Comparison of ENCODE assay signal across 16 cellular contexts in genomic region chr16:66703359-66704215, GRCh38. TPM values are rescaled to one million over a fixed set of nuclear protein-coding genes. Genes with fewer than 3 reads are reported as not detected.
A peak's percentile ranks its signal among the peaks of the same experiment; 100 is the strongest.
DNase-seq lines count a peak whose midpoint lies in the region; ATAC-seq and TF ChIP-seq lines count a peak whose summit lies in the region.
"Had no signal": no experiment of that assay in that cellular context is flagged by ENCODE, and none has a peak within 500 bp of the region (broad histone marks: within the 10 kb centered on the region; RNA-seq: fewer than 3 reads in every experiment).

No MANE protein-coding gene starts in this region.

- H3K4me1 ChIP-seq in tibial artery, result peaks cover 0 to 44% (median 24%) of the 10 kb centered on the region in 4 donors

- H3K27me3 ChIP-seq in tibial artery, result no peaks in the 10 kb centered on the region
- H3K27me3 ChIP-seq: SJSA1, suprapubic skin had no signal

- peak; percentile 25 for DNase-seq in NCI-H82 (lab: John Stamatoyannopoulos, UW)
- no peak for DNase-seq in NCI-H82 treated with DMSO at 0.1 percent for 48 hours (lab: John Stamatoyannopoulos, UW; ENCODE audit: unreplicated experiment)
- DNase-seq in amniotic epithelial cell (ENCODE audit: low read depth), result peak; percentile 42
- no peak for DNase-seq in left ventricle myocardium superior
- no peak for DNase-seq in tibial artery
- no peak for DNase-seq in kidney tubule cell (ENCODE audit: low spot score)
- DNase-seq in activated CD4-positive, alpha-beta T cell treated with anti-CD3 and anti-CD28 coated beads, Interleukin-2, amount 50 U/mL, for 1 hour, result no peak
- DNase-seq: activated T-cell treated with anti-CD3 and anti-CD28 coated beads, Interleukin-2, amount 50 U/mL, for 24 hours; Calu3; endodermal cell; H9; NCI-H1417 treated with DMSO at 0.1 percent for 48 hours; NCI-H774 had no signal

- ATAC-seq in left ventricle myocardium superior (peak; percentile 43), GM21447 (IDR thresholded peaks at IDR 0.05; ENCODE audit: unreplicated experiment) (no peak)

- no peaks in the 10 kb centered on the region for H3K36me3 ChIP-seq in tibial artery
- H3K36me3 ChIP-seq: SJSA1, suprapubic skin had no signal

- no peak overlapping the region for H3K4me3 ChIP-seq in tibial artery
- H3K4me3 ChIP-seq: SJSA1, suprapubic skin had no signal

- H3K9me3 ChIP-seq in tibial artery, result no peaks in the 10 kb centered on the region
- H3K9me3 ChIP-seq: SJSA1, suprapubic skin had no signal

- no peak for TF ChIP-seq CTCF in tibial artery (IDR thresholded peaks at IDR 0.05)

- intact Hi-C loops in left ventricle myocardium superior (cut with micrococcal nuclease), result no loop called here
- intact Hi-C loops in tibial artery (cut with DNase I; ENCODE audit: low total_unique reads), result no loop called here

- peak overlapping the region; percentile 66 to 73 for H3K27ac ChIP-seq in tibial artery
- H3K27ac ChIP-seq: SJSA1, suprapubic skin had no signal

RNA-seq across cellular contexts. Expression of gene CMTM4, which starts 7.0 kb away (rescaled TPM):
- 12.7 TPM for total RNA-seq in left ventricle myocardium superior

RNA-seq across cellular contexts. Expression of gene DYNC1LI2, which starts 47.8 kb away (rescaled TPM):
- total RNA-seq in left ventricle myocardium superior, result 80.6 TPM

Comparison
In these comparisons a context has a peak if more than half of its experiments do, and no peak if none do; other contexts are left out.
1. DNase-seq: peak in NCI-H82 (single experiment) and amniotic epithelial cell (single experiment); none in NCI-H82 treated with DMSO at 0.1 percent for 48 hours (single experiment), left ventricle myocardium superior (single experiment), tibial artery (0 of 2), kidney tubule cell (single experiment) and activated CD4-positive, alpha-beta T cell treated with anti-CD3 and anti-CD28 coated beads, Interleukin-2, amount 50 U/mL, for 1 hour (single experiment).